ENCODE assay signal across 39 cellular contexts in genomic region chr12:27480031-27480430, GRCh38. TPM values are rescaled to one million over a fixed set of nuclear protein-coding genes. Genes with fewer than 3 reads are reported as not detected.
"Had no signal": no experiment of that assay in that cellular context is flagged by ENCODE, and none has a peak within 500 bp of the region (broad histone marks: within the 10 kb centered on the region; RNA-seq: fewer than 3 reads in every experiment).

No MANE protein-coding gene starts in this region.

- H3K36me3 Mint-ChIP-seq: stimulated activated effector memory CD8-positive, alpha-beta T cell treated with anti-CD3 and anti-CD28 coated beads, Interleukin-12 subunit alpha, Interleukin-12 subunit beta, amount 100 ng/mL, for 72 hours had no signal

- H3K4me1 Mint-ChIP-seq: activated B cell treated with CpG ODN at 0.5 μM for 24 hours; activated naive CD8-positive, alpha-beta T cell treated with anti-CD3 and anti-CD28 coated beads for 36 hours; mesothelial cell of epicardium; naive thymus-derived CD4-positive, alpha-beta T cell; stimulated activated effector memory CD8-positive, alpha-beta T cell treated with anti-CD3 and anti-CD28 coated beads, Interleukin-12 subunit alpha, Interleukin-12 subunit beta, amount 100 ng/mL, for 72 hours had no signal

- H3K27ac ChIP-seq: adrenal gland, body of pancreas, colonic mucosa, dorsolateral prefrontal cortex, gastroesophageal sphincter, pancreas, prostate gland, sigmoid colon, thoracic aorta, uterus had no signal

- DNase-seq: activated B cell treated with CpG ODN at 0.5 μM for 24 hours; activated CD4-positive, alpha-beta memory T cell treated with anti-CD3 and anti-CD28 coated beads for 36 hours; activated CD8-positive, alpha-beta memory T cell treated with anti-CD3 and anti-CD28 coated beads, Interleukin-2, amount 50 U/mL, for 4 hours; activated effector memory CD4-positive, alpha-beta T cell treated with anti-CD3 and anti-CD28 coated beads, Interleukin-2, amount 50 U/mL, for 16 hours; activated naive CD4-positive, alpha-beta T cell treated with anti-CD3 and anti-CD28 coated beads for 36 hours; activated naive CD8-positive, alpha-beta T cell treated with anti-CD3 and anti-CD28 coated beads for 36 hours; activated T-cell treated with anti-CD3 and anti-CD28 coated beads, Interleukin-2, amount 50 U/mL, for 1 hour; adrenal gland; aorta; body of pancreas; colonic mucosa; dorsolateral prefrontal cortex; effector memory CD8-positive, alpha-beta T cell; erythroblast; head of caudate nucleus; hippocampal formation; left colon; mammary epithelial cell; naive thymus-derived CD4-positive, alpha-beta T cell; nucleus accumbens; pancreas; retina; sigmoid colon; small intestine; stimulated activated CD4-positive, alpha-beta T cell treated with anti-CD3 and anti-CD28 coated beads, Interleukin-4, amount 100 ng/mL, for 24 hours; uterus had no signal

- H3K27me3 Mint-ChIP-seq: activated B cell treated with CpG ODN at 0.5 μM for 24 hours; activated CD4-positive, alpha-beta memory T cell treated with anti-CD3 and anti-CD28 coated beads for 36 hours; activated naive CD8-positive, alpha-beta T cell treated with anti-CD3 and anti-CD28 coated beads for 36 hours; naive thymus-derived CD4-positive, alpha-beta T cell; stimulated activated naive CD8-positive, alpha-beta T cell treated with anti-CD3 and anti-CD28 coated beads, Interleukin-15, Interleukin-2, amounts not matched to agents 100 ng/mL and 50 ng/mL, for 24 hours had no signal

- H3K27me3 ChIP-seq: adrenal gland, body of pancreas, colonic mucosa, dorsolateral prefrontal cortex, gastroesophageal sphincter, pancreas, sigmoid colon, uterus had no signal

- H3K27ac Mint-ChIP-seq: activated B cell treated with CpG ODN at 0.5 μM for 24 hours; activated CD4-positive, alpha-beta memory T cell treated with anti-CD3 and anti-CD28 coated beads for 36 hours; activated naive CD4-positive, alpha-beta T cell treated with anti-CD3 and anti-CD28 coated beads for 36 hours; activated naive CD8-positive, alpha-beta T cell treated with anti-CD3 and anti-CD28 coated beads for 36 hours; activated T-helper 1 cell treated with anti-CD3 and anti-CD28 coated beads, Interleukin-12 subunit alpha, Interleukin-12 subunit beta, Interleukin-2, Interleukin-4 antibody, amounts not matched to agents 30 ng/mL and 10 ng/mL and 1 ng/mL, durations not matched to agents 14 hours and 24 hours and 36 hours; effector memory CD8-positive, alpha-beta T cell; mesothelial cell of epicardium; naive thymus-derived CD4-positive, alpha-beta T cell; stimulated activated effector memory CD8-positive, alpha-beta T cell treated with anti-CD3 and anti-CD28 coated beads, Interleukin-12 subunit alpha, Interleukin-12 subunit beta, amount 100 ng/mL, for 72 hours; stimulated activated naive CD8-positive, alpha-beta T cell treated with anti-CD3 and anti-CD28 coated beads, Interleukin-15, Interleukin-2, amounts not matched to agents 100 ng/mL and 50 ng/mL, for 24 hours; T-helper 2 cell treated with Interferon-gamma antibody and Interleukin-4, amounts not matched to agents 5 μg/mL and 100 μg/mL, for 36 hours; type B pancreatic cell had no signal

- ATAC-seq: body of pancreas; effector memory CD8-positive, alpha-beta T cell; gastroesophageal sphincter; left colon; naive thymus-derived CD4-positive, alpha-beta T cell; pancreas; stimulated activated effector memory CD8-positive, alpha-beta T cell treated with anti-CD3 and anti-CD28 coated beads, Interleukin-12 subunit alpha, Interleukin-12 subunit beta, amount 100 ng/mL, for 72 hours had no signal

- H3K4me1 ChIP-seq: adrenal gland, body of pancreas, colonic mucosa, gastroesophageal sphincter, pancreas, prostate gland, uterus had no signal

- H3K4me3 ChIP-seq: adrenal gland, body of pancreas, colonic mucosa, dorsolateral prefrontal cortex, gastroesophageal sphincter, pancreas, prostate gland, sigmoid colon, thoracic aorta, uterus had no signal

- H3K36me3 ChIP-seq: adrenal gland, colonic mucosa, gastroesophageal sphincter, pancreas, prostate gland, sigmoid colon, thoracic aorta, uterus had no signal

- H3K4me3 Mint-ChIP-seq: activated B cell treated with CpG ODN at 0.5 μM for 24 hours; activated CD4-positive, alpha-beta memory T cell treated with anti-CD3 and anti-CD28 coated beads for 36 hours; activated naive CD4-positive, alpha-beta T cell treated with anti-CD3 and anti-CD28 coated beads for 36 hours; activated naive CD8-positive, alpha-beta T cell treated with anti-CD3 and anti-CD28 coated beads for 36 hours; activated T-helper 1 cell treated with anti-CD3 and anti-CD28 coated beads, Interleukin-12 subunit alpha, Interleukin-12 subunit beta, Interleukin-2, Interleukin-4 antibody, amounts not matched to agents 30 ng/mL and 10 ng/mL and 1 ng/mL, durations not matched to agents 14 hours and 24 hours and 36 hours; effector memory CD8-positive, alpha-beta T cell; mesothelial cell of epicardium; naive thymus-derived CD4-positive, alpha-beta T cell; stimulated activated effector memory CD8-positive, alpha-beta T cell treated with anti-CD3 and anti-CD28 coated beads, Interleukin-12 subunit alpha, Interleukin-12 subunit beta, amount 100 ng/mL, for 72 hours; stimulated activated naive CD8-positive, alpha-beta T cell treated with anti-CD3 and anti-CD28 coated beads, Interleukin-15, Interleukin-2, amounts not matched to agents 100 ng/mL and 50 ng/mL, for 24 hours; T-helper 2 cell treated with Interferon-gamma antibody and Interleukin-4, amounts not matched to agents 5 μg/mL and 100 μg/mL, for 36 hours; type B pancreatic cell had no signal

- H3K9me3 ChIP-seq: colonic mucosa, prostate gland had no signal

RNA-seq across cellular contexts. Expression of gene SMCO2, which starts 33.5 kb away (rescaled TPM):
- total RNA-seq: activated B cell treated with CpG ODN at 0.5 μM for 24 hours; activated CD8-positive, alpha-beta memory T cell treated with anti-CD3 and anti-CD28 coated beads for 36 hours; activated naive CD8-positive, alpha-beta T cell treated with anti-CD3 and anti-CD28 coated beads for 36 hours; body of pancreas; fibroblast of lung; fibroblast of villous mesenchyme; gastroesophageal sphincter; left colon; liver; mesothelial cell of epicardium; sigmoid colon; thoracic aorta; uterus had no signal
